ENCODE assay signal across 8 cellular contexts in the genomic region with DNA sequence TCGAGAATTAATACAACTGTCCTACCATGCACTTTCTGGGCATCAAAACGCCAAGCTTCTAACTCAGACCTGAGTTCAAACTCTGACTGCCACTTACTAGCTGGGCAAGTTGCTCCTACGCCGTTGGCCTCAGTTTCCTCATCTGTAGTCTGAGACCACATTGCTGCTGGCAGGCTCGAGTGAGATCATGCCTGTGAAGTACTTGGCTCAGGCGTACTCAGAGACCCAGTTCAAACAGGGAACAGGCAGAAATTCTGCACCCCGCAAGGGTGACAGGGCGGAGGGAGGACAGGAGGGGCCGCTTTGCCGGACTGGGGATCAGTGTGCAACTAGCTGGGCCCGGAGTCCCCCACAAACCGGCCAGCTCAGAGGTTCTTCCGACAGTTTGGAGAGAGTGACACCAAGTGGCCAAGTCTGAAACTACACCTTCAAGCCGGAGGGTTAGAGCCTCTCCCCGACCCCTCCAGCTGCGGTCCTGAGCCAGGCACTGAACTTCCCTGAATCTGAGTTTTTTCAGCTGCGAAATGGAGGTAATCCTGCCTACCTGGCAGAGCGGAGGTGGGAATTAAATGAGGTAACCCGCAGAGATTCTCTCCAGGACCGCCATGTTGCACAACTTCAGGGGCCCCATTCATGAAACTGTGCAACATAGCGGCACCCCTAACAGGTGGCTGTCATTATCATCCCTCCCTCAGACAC. TPM values are rescaled to one million over a fixed set of nuclear protein-coding genes. Genes with fewer than 3 reads are reported as not detected.
DNase-seq lines count a peak whose midpoint lies in the region; TF ChIP-seq lines count a peak whose summit lies in the region.

No MANE protein-coding gene starts in this region.

- H3K27ac ChIP-seq in KMS-11 = no peak overlapping the region
- H3K27ac ChIP-seq in left ventricle myocardium inferior (replicated peaks) = no peak overlapping the region
- no peak overlapping the region for H3K27ac ChIP-seq in sigmoid colon

- DNase-seq in NCI-H2107 treated with DMSO at 0.1 percent for 48 hours (lab: John Stamatoyannopoulos, UW; ENCODE audit: unreplicated experiment) = peak; percentile 38
- no peak for DNase-seq in NCI-H2107 (lab: John Stamatoyannopoulos, UW)
- peak; percentile 35 to 49 for DNase-seq in SW 1271 (lab: John Stamatoyannopoulos, UW)
- peak; percentile 81 for DNase-seq in adipocyte (ENCODE audit: low read depth)
- DNase-seq in left ventricle myocardium inferior = peak; percentile 39
- DNase-seq in sigmoid colon = peak; percentile 88
- DNase-seq in mesenteric fat pad (ENCODE audit: low spot score) = no peak

- intact Hi-C loops in left ventricle myocardium inferior (cut with micrococcal nuclease) = no loop called here
- intact Hi-C loops in sigmoid colon (cut with DNase I) = loop anchor here (1.0 to 10.0 kb wide), 3 partner anchors 157 to 339 kb away; no protein-coding TSS in a partner anchor

- peak overlapping the region; percentile 64 for H3K4me2 ChIP-seq in KMS-11

- no peak overlapping the region for H3K4me3 ChIP-seq in KMS-11 (IDR thresholded peaks at IDR 0.05; ENCODE audit: insufficient read depth, low read depth, low read length)
- peak overlapping the region; percentile 40 for H3K4me3 ChIP-seq in adipocyte (ENCODE audit: low read length)
- peak overlapping the region; percentile 38 for H3K4me3 ChIP-seq in left ventricle myocardium inferior
- peak overlapping the region in 1 of 4 donors; percentile 18 for H3K4me3 ChIP-seq in sigmoid colon

- H3K36me3 ChIP-seq in KMS-11 (ENCODE audit: insufficient read depth) (no peaks in the 10 kb centered on the region), adipocyte (ENCODE audit: control insufficient read depth, insufficient read depth, low read length, severe bottlenecking) (no peaks in the 10 kb centered on the region), left ventricle myocardium inferior (no peaks in the 10 kb centered on the region), sigmoid colon (no peaks in the 10 kb centered on the region)

- 18 to 26% methylated on average over 21 of the region's 21 CpGs for WGBS in sigmoid colon, 2 donors

- H2AFZ ChIP-seq in KMS-11 (ENCODE audit: low read depth) = peak overlapping the region; percentile 55; the same call in 1 of the 2 replicates

- H3K4me1 ChIP-seq in KMS-11 (ENCODE audit: low read depth, poor library complexity, severe bottlenecking) (peaks cover 12% of the 10 kb centered on the region), adipocyte (ENCODE audit: control insufficient read depth, insufficient read depth, low read length) (peaks cover 41% of the 10 kb centered on the region), left ventricle myocardium inferior (peaks cover 35% of the 10 kb centered on the region), sigmoid colon (peaks cover 0 to 22% (median 14%) of the 10 kb centered on the region in 4 donors)

- TF ChIP-seq EP300 in sigmoid colon (IDR thresholded peaks at IDR 0.05) = no peak

- H3K27me3 ChIP-seq in KMS-11 (ENCODE audit: insufficient read depth, low read depth) (peaks cover 8% of the 10 kb centered on the region), adipocyte (replicated peaks; ENCODE audit: control insufficient read depth, insufficient read depth, low read length) (no peaks in the 10 kb centered on the region), left ventricle myocardium inferior (ENCODE audit: low read depth) (no peaks in the 10 kb centered on the region), sigmoid colon (no peaks in the 10 kb centered on the region)

- H3K9ac ChIP-seq in KMS-11 = no peak overlapping the region
- peak overlapping the region; percentile 75 for H3K9ac ChIP-seq in adipocyte (ENCODE audit: low read length)

- H4K20me1 ChIP-seq in KMS-11 (ENCODE audit: insufficient read depth) = no peaks in the 10 kb centered on the region

- H3K79me2 ChIP-seq in KMS-11 (ENCODE audit: insufficient read depth, low read depth) = no peaks in the 10 kb centered on the region

- H3K9me3 ChIP-seq in adipocyte (ENCODE audit: control insufficient read depth, low read length) (no peaks in the 10 kb centered on the region), left ventricle myocardium inferior (replicated peaks) (no peaks in the 10 kb centered on the region), sigmoid colon (no peaks in the 10 kb centered on the region)

- no peak for TF ChIP-seq POLR2A in sigmoid colon (IDR thresholded peaks at IDR 0.05)

- peak; percentile 90 for TF ChIP-seq CTCF in KMS-11 (conservative IDR thresholded peaks at IDR 0.05; ENCODE audit: low read depth, low read length)
- peak; percentile 87 for TF ChIP-seq CTCF in left ventricle myocardium inferior (IDR thresholded peaks at IDR 0.05; ENCODE audit: borderline replicate concordance)
- peak; percentile 71 to 78 (median 77) for TF ChIP-seq CTCF in sigmoid colon (IDR thresholded peaks at IDR 0.05)

RNA-seq across cellular contexts. Expression of a gene that starts 46.0 kb away (rescaled TPM):
- total RNA-seq in left ventricle myocardium inferior = 25.7 TPM
- total RNA-seq in sigmoid colon = 10 to 100 TPM; 21.6 to 31.2 (median 23.6) TPM
- polyA plus RNA-seq in sigmoid colon = 10 to 100 TPM; 14.4 to 41.5 (median 23.6) TPM
- 50.9 TPM for total RNA-seq in mesenteric fat pad

Comparison
In these comparisons a context has a peak if more than half of its experiments do, and no peak if none do; other contexts are left out.
1. DNase-seq: peak in NCI-H2107 treated with DMSO at 0.1 percent for 48 hours (single experiment), SW 1271 (2 of 2), adipocyte (single experiment), left ventricle myocardium inferior (single experiment) and sigmoid colon (single experiment); none in NCI-H2107 (single experiment) and mesenteric fat pad (single experiment).
2. Peak in every context shown above with its lines, with median percentiles within 50 percentile points of each other: CTCF ChIP-seq.